In the genomic region with DNA sequence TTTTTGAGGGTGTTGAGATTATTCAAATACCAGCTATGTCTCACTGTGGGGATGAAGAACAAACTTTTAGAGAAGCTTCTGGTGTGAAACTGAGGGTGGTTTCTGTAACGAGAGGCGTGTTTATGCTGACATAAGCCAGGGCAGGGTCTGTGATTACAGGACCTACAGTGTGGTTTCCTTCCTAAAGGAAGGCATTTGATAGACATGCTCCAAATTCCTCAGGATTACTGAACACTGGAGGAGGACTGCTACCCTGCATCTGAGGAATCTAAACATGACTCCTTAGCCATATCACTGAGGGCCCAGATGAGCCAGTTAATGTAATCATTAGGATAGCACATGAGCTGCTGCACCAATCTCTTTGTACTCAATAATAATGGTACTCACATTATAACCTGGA, we compare ENCODE assay signal across 1 cellular context.
TF ChIP-seq lines count a peak whose summit lies in the region.

No MANE protein-coding gene starts in this region.

TF ChIP-seq in IMR-90, 13 proteins besides CTCF, POLR2A, EP300 and RAD21:
- TF ChIP-seq MAZ (IDR thresholded peaks at IDR 0.05; ENCODE audit: borderline replicate concordance, low read depth, low read length) (0 out of 2 replicates have a peak, but pooled peaks have one; percentile 11), CEBPB (IDR thresholded peaks at IDR 0.05; ENCODE audit: low read depth, low read length) (no peak), RFX5 (IDR thresholded peaks at IDR 0.05; ENCODE audit: low read depth, low read length) (no peak), FOS (IDR thresholded peaks at IDR 0.05; ENCODE audit: low read depth, low read length) (no peak), MXI1 (IDR thresholded peaks at IDR 0.05; ENCODE audit: borderline replicate concordance, low read depth, low read length) (no peak), NFE2L2 (IDR thresholded peaks at IDR 0.05; ENCODE audit: low read depth, low read length) (no peak), BHLHE40 (IDR thresholded peaks at IDR 0.05; ENCODE audit: low read depth, low read length) (peak; percentile 16; the same call in 1 of the 2 replicates), MAFK (IDR thresholded peaks at IDR 0.05; ENCODE audit: low read depth, low read length) (no peak), SMC3 (IDR thresholded peaks at IDR 0.05; ENCODE audit: low read depth, low read length) (no peak), CHD1 (IDR thresholded peaks at IDR 0.05; ENCODE audit: low read depth, low read length) (no peak), RCOR1 (IDR thresholded peaks at IDR 0.05; ENCODE audit: insufficient replicate concordance, low read length) (no peak)
- TF ChIP-seq, protein P1, sequence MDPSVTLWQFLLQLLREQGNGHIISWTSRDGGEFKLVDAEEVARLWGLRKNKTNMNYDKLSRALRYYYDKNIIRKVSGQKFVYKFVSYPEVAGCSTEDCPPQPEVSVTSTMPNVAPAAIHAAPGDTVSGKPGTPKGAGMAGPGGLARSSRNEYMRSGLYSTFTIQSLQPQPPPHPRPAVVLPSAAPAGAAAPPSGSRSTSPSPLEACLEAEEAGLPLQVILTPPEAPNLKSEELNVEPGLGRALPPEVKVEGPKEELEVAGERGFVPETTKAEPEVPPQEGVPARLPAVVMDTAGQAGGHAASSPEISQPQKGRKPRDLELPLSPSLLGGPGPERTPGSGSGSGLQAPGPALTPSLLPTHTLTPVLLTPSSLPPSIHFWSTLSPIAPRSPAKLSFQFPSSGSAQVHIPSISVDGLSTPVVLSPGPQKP (IDR thresholded peaks at IDR 0.05; ENCODE audit: borderline replicate concordance, low read depth, low read length) = no peak
- TF ChIP-seq, protein P2, sequence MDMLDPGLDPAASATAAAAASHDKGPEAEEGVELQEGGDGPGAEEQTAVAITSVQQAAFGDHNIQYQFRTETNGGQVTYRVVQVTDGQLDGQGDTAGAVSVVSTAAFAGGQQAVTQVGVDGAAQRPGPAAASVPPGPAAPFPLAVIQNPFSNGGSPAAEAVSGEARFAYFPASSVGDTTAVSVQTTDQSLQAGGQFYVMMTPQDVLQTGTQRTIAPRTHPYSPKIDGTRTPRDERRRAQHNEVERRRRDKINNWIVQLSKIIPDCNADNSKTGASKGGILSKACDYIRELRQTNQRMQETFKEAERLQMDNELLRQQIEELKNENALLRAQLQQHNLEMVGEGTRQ (IDR thresholded peaks at IDR 0.05; ENCODE audit: low read depth, low read length) = no peak
TF ChIP-seq in IMR-90: peak in this region for 2.
